8 cellular contexts compared by ENCODE assay signal in genomic region chr16:85798901-85799496, GRCh38. TPM values are rescaled to one million over a fixed set of nuclear protein-coding genes. Genes with fewer than 3 reads are reported as not detected.
A peak's percentile ranks its signal among the peaks of the same experiment; 100 is the strongest.
DNase-seq lines count a peak whose midpoint lies in the region; ATAC-seq, FAIRE-seq and TF ChIP-seq lines count a peak whose summit lies in the region.

No MANE protein-coding gene starts in this region.

- no peak for FAIRE-seq in GM12878 (lab: Jason Lieb, UNC)

- TF ChIP-seq EP300 in GM12878 (IDR thresholded peaks at IDR 0.05; ENCODE audit: borderline replicate concordance in 1 of 2, control insufficient read depth in 1 of 2, low read depth in 2 of 2, low read length in 2 of 2) = no peak

- H3K36me3 ChIP-seq in GM12878 (ENCODE audit: control insufficient read depth in 2 of 2, insufficient read depth in 2 of 2, low read length in 1 of 2) = peaks cover 7 to 10% of the 10 kb centered on the region in 2 experiments; a peak in 3 of 4 replicates

- H3K27me3 ChIP-seq in GM12878 (replicated peaks in 1 of 2; ENCODE audit: control insufficient read depth in 2 of 2, insufficient read depth in 2 of 2, low read length in 1 of 2) = no peaks in the 10 kb centered on the region

- DNase-seq in NOMO-1 (lab: John Stamatoyannopoulos, UW; ENCODE audit: unreplicated experiment in 2 of 2) (peak; percentile 24 to 46), NOMO-1 treated with dmso at 0.1 percent for 144 hours (lab: John Stamatoyannopoulos, UW; ENCODE audit: unreplicated experiment) (no peak), GM12878 (ENCODE audit: low read depth, low spot score) (no peak), iris pigment epithelial cell (ENCODE audit: low read depth) (peak; percentile 35), amniotic stem cell (lab: John Stamatoyannopoulos, UW) (no peak)
- DNase-seq in stimulated activated CD4-positive, alpha-beta T cell treated with anti-CD3 and anti-CD28 coated beads, Interleukin-4, amount 100 ng/mL, for 24 hours = peak; percentile 37

- H3K79me2 ChIP-seq in GM12878 (ENCODE audit: control insufficient read depth, insufficient read depth, low read length) = peaks cover 72% of the 10 kb centered on the region

- RAD21 ChIA-PET in GM12878 (lab: Charles Lee; ENCODE audit: unreplicated experiment) = no interaction called here

- no TSS peak for BruUV-seq in GM12878 (replicated peaks; lab: Mats Ljungman, UMichigan)

- CTCF ChIA-PET in GM12878 (lab: Yijun Ruan, JAX) = no interaction called here

- H3K4me3 ChIP-seq in GM12878 = peak overlapping the region; percentile 95

- peak overlapping the region; percentile 65 for H3K4me2 ChIP-seq in GM12878 (ENCODE audit: control insufficient read depth, insufficient read depth)

- peak; percentile 28 for ATAC-seq in HG02759 (IDR thresholded peaks at IDR 0.05; ENCODE audit: unreplicated experiment)
- peak; percentile 54 for ATAC-seq in GM12878

- peak overlapping the region; percentile 94 for H3K27ac ChIP-seq in GM12878 (ENCODE audit: control insufficient read depth, insufficient read depth)

- POLR2A ChIA-PET in GM12878 (lab: Charles Lee) = no interaction called here

- peak overlapping the region; percentile 96 for H3K9ac ChIP-seq in GM12878 (ENCODE audit: control insufficient read depth, insufficient read depth, low read length)

- TF ChIP-seq RAD21 in GM12878 (IDR thresholded peaks at IDR 0.05; ENCODE audit: insufficient read depth, low read depth, low read length) = no peak

- no peak for TF ChIP-seq POLR2A in GM12878 (IDR thresholded peaks at IDR 0.05; ENCODE audit: low read depth, low read length)

- no peak for TF ChIP-seq CTCF in GM12878 (IDR thresholded peaks at IDR 0.05 in 2 of 3, conservative IDR thresholded peaks at IDR 0.05 in 1 of 3; ENCODE audit: control insufficient read depth in 2 of 3, extremely low read depth in 1 of 3, insufficient read depth in 1 of 3, low read depth in 3 of 3, low read length in 3 of 3)

- in situ Hi-C loops in GM12878 (cut with MboI) = no loop called here

- WGBS in GM12878 (ENCODE audit: insufficient coverage, insufficient replicate concordance, low lambda C conversion rate, missing lambda C conversion rate) = under 1% methylated on average over 44 of the region's 51 CpGs

- H4K20me1 ChIP-seq in GM12878 (ENCODE audit: control insufficient read depth, insufficient read depth) = peaks cover 4% of the 10 kb centered on the region; the same call in 1 of the 2 replicates

- intact Hi-C loops in GM12878 (cut with micrococcal nuclease; ENCODE audit: unreplicated experiment) = no loop called here

- H3K4me1 ChIP-seq in GM12878 (ENCODE audit: control insufficient read depth, insufficient read depth, low read length) = peaks cover 11% of the 10 kb centered on the region

- peak overlapping the region; percentile 68 for H2AFZ ChIP-seq in GM12878 (ENCODE audit: control insufficient read depth, low read depth, low read length)

- no peaks in the 10 kb centered on the region for H3K9me3 ChIP-seq in GM12878 (replicated peaks; ENCODE audit: control insufficient read depth, insufficient read depth, low read length)

- SMC1A ChIA-PET in GM12878 (lab: Charles Lee; ENCODE audit: uncharacterized antibody, unreplicated experiment) = interaction anchor here (1.4 kb wide), 1 partner anchor 11 kb away, joined by 4 read pairs; no protein-coding TSS in a partner anchor

TF ChIP-seq in PFSK-1, 5 proteins besides CTCF, POLR2A, EP300 and RAD21 (continues in another document):
- TF ChIP-seq SIN3A (IDR thresholded peaks at IDR 0.05; ENCODE audit: borderline replicate concordance, insufficient read depth, low read length) = 0 out of 2 replicates have a peak, but pooled peaks have one; percentile 13

TF ChIP-seq in GM12878, 131 proteins besides CTCF, POLR2A, EP300 and RAD21 (continues in another document):
- TF ChIP-seq TARDBP (IDR thresholded peaks at IDR 0.05; ENCODE audit: borderline replicate concordance) (no peak), IRF3 (IDR thresholded peaks at IDR 0.05) (no peak), NFXL1 (IDR thresholded peaks at IDR 0.05; ENCODE audit: borderline replicate concordance) (0 out of 2 replicates have a peak, but pooled peaks have one; percentile 46), NR2F1 (conservative IDR thresholded peaks at IDR 0.05) (no peak), FOS (IDR thresholded peaks at IDR 0.05; ENCODE audit: borderline replicate concordance, extremely low read depth, insufficient read length) (no peak)

RNA-seq across cellular contexts. Expression of gene EMC8, which starts 0.3 kb away (rescaled TPM):
- polyA plus RNA-seq in PFSK-1 (2012; ENCODE audit: insufficient read length, low read depth) = 68.5 TPM
- total RNA-seq in GM12878 (2013; cell fraction: nucleolus; rRNA removed) = 32.6 and 34.2 TPM in 2 replicates
- total RNA-seq in GM12878 (2014; rRNA removed) (29.4 and 29.7 TPM in 2 replicates), GM12878 (2014; rRNA removed; fragmentation: Illumina TruSeq; extraction: Trizol) (27.0 and 30.1 TPM in 2 replicates), GM12878 (2021) (34.4 and 40.1 TPM in 2 replicates)
- polyA plus RNA-seq in GM12878 (2011; ENCODE audit: low read depth) = 8.0 TPM
- polyA plus RNA-seq in GM12878 (2011; rRNA removed) (19.9 and 36.9 TPM in 2 replicates), GM12878 (2014; fragmentation: Illumina TruSeq; extraction: Trizol) (14.9 and 17.8 TPM in 2 replicates), GM12878 (2014; fragmentation: Nextera tagmentation; extraction: Ambion mirVana) (10 to 100 TPM in 1 of 2 experiments, 1 to 10 TPM in 1; 7.8 to 16.5 TPM), GM12878 (2014; rRNA removed) (45.2 and 50.9 TPM in 2 replicates), GM12878 (2016; fragmentation: Nextera tagmentation; extraction: Ambion mirVana) (10 to 100 TPM; 59.8 to 62.0 TPM)
- polyA plus RNA-seq in GM12878 (2011; cell fraction: cytosol; rRNA removed) = 33.4 and 45.7 TPM in 2 replicates
- 30.6 and 33.4 TPM in 2 replicates for polyA plus RNA-seq in GM12878 (2011; cell fraction: nucleus; rRNA removed)
- polyA plus RNA-seq in GM12878 (2012) = 11.6 and 14.6 TPM in 2 replicates
- polyA minus RNA-seq in GM12878 (2011; rRNA and poly(A)+ RNA removed) = 34.0 and 42.8 TPM in 2 replicates
- polyA minus RNA-seq in GM12878 (2011; cell fraction: cytosol; rRNA and poly(A)+ RNA removed) = 17.5 and 20.7 TPM in 2 replicates
- polyA minus RNA-seq in GM12878 (2011; cell fraction: nucleus; rRNA and poly(A)+ RNA removed) = 14.7 and 35.0 TPM in 2 replicates

RNA-seq across cellular contexts. Expression of gene COX4I1, which starts 0.5 kb away (rescaled TPM):
- polyA plus RNA-seq in PFSK-1 (2012; ENCODE audit: insufficient read length, low read depth) = 713 TPM
- total RNA-seq in GM12878 (2013; cell fraction: nucleolus; rRNA removed) = 57.6 and 65.4 TPM in 2 replicates
- 606 and 612 TPM in 2 replicates for total RNA-seq in GM12878 (2014; rRNA removed)
- total RNA-seq in GM12878 (2014; rRNA removed; fragmentation: Illumina TruSeq; extraction: Trizol) = 473 and 480 TPM in 2 replicates
- total RNA-seq in GM12878 (2021) = 651 and 668 TPM in 2 replicates
- 399 TPM for polyA plus RNA-seq in GM12878 (2011; ENCODE audit: low read depth)
- 723 and 922 TPM in 2 replicates for polyA plus RNA-seq in GM12878 (2011; rRNA removed)
- 1,082 and 1,324 TPM in 2 replicates for polyA plus RNA-seq in GM12878 (2011; cell fraction: cytosol; rRNA removed)
- 520 and 608 TPM in 2 replicates for polyA plus RNA-seq in GM12878 (2011; cell fraction: nucleus; rRNA removed)
- 712 and 748 TPM in 2 replicates for polyA plus RNA-seq in GM12878 (2012)
- 616 and 801 TPM in 2 replicates for polyA plus RNA-seq in GM12878 (2014; fragmentation: Illumina TruSeq; extraction: Trizol)
- polyA plus RNA-seq in GM12878 (2014; fragmentation: Nextera tagmentation; extraction: Ambion mirVana) = 1,000 to 10,000 TPM; 1,747 to 1,889 TPM
- 854 and 876 TPM in 2 replicates for polyA plus RNA-seq in GM12878 (2014; rRNA removed)
- polyA plus RNA-seq in GM12878 (2016; fragmentation: Nextera tagmentation; extraction: Ambion mirVana) = 100 to 1,000 TPM; 889 to 942 TPM
- polyA minus RNA-seq in GM12878 (2011; rRNA and poly(A)+ RNA removed) = 340 and 443 TPM in 2 replicates
- 106 and 140 TPM in 2 replicates for polyA minus RNA-seq in GM12878 (2011; cell fraction: cytosol; rRNA and poly(A)+ RNA removed)
- polyA minus RNA-seq in GM12878 (2011; cell fraction: nucleus; rRNA and poly(A)+ RNA removed) = 58.5 and 67.8 TPM in 2 replicates

RNA-seq across cellular contexts. Expression of gene C16orf74, which starts 48.1 kb away (rescaled TPM):
- polyA plus RNA-seq in PFSK-1 (2012; ENCODE audit: insufficient read length, low read depth) = 0.51 TPM
- total RNA-seq in GM12878 (2013; cell fraction: nucleolus; rRNA removed) = 5.8 and 6.9 TPM in 2 replicates
- total RNA-seq in GM12878 (2014; rRNA removed) = 9.3 and 9.8 TPM in 2 replicates
- 6.8 and 7.7 TPM in 2 replicates for total RNA-seq in GM12878 (2014; rRNA removed; fragmentation: Illumina TruSeq; extraction: Trizol)
- total RNA-seq in GM12878 (2021) = 12.8 and 13.1 TPM in 2 replicates
- 2.1 TPM for polyA plus RNA-seq in GM12878 (2011; ENCODE audit: low read depth)
- polyA plus RNA-seq in GM12878 (2011; rRNA removed) = 0.17 and 0.23 TPM in 2 replicates
- 0.74 and 0.85 TPM in 2 replicates for polyA plus RNA-seq in GM12878 (2011; cell fraction: cytosol; rRNA removed)
- 0.30 and 0.41 TPM in 2 replicates for polyA plus RNA-seq in GM12878 (2011; cell fraction: nucleus; rRNA removed)
- 5.9 and 8.1 TPM in 2 replicates for polyA plus RNA-seq in GM12878 (2012)
- polyA plus RNA-seq in GM12878 (2014; fragmentation: Illumina TruSeq; extraction: Trizol) = 1.6 and 5.8 TPM in 2 replicates
- polyA plus RNA-seq in GM12878 (2014; fragmentation: Nextera tagmentation; extraction: Ambion mirVana) = 1 to 10 TPM in 1 of 2 experiments, under 1 TPM in 1; 0.72 to 2.5 TPM
- polyA plus RNA-seq in GM12878 (2014; rRNA removed) = 17.5 and 20.1 TPM in 2 replicates
- polyA plus RNA-seq in GM12878 (2016; fragmentation: Nextera tagmentation; extraction: Ambion mirVana) = 1 to 10 TPM; 5.7 to 7.9 TPM
- not detected in 2 replicates for polyA minus RNA-seq in GM12878 (2011; rRNA and poly(A)+ RNA removed)
- polyA minus RNA-seq in GM12878 (2011; cell fraction: cytosol; rRNA and poly(A)+ RNA removed) = not detected in 2 replicates
- polyA minus RNA-seq in GM12878 (2011; cell fraction: nucleus; rRNA and poly(A)+ RNA removed) = not detected in 2 replicates

Comparison
In these comparisons a context has a peak if more than half of its experiments do, and no peak if none do; other contexts are left out.
1. DNase-seq: peak in NOMO-1 (2 of 2), iris pigment epithelial cell (single experiment) and stimulated activated CD4-positive, alpha-beta T cell treated with anti-CD3 and anti-CD28 coated beads, Interleukin-4, amount 100 ng/mL, for 24 hours (single experiment); none in NOMO-1 treated with dmso at 0.1 percent for 144 hours (single experiment), GM12878 (single experiment) and amniotic stem cell (single experiment).